Comparison of ENCODE assay signal across 21 cellular contexts in the genomic region with DNA sequence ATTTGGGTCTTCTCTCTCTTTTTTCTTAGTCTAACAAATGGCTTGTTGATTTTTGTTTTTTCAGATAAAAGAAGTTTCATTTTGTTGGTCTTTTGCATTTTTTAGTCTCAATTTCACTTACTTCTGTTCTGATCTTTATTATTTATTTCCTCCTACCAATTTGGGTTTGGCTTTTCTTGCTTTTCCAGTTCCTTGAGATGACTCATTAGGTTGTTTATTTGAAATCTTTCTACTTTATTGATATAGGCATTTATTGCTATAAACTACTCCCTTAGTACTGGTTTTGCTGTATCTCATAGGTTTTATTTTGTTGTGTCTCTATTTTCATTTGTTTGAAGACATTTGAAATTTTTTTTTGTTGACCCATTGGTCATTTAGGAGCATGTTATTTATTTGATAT.
A peak's percentile ranks its signal among the peaks of the same experiment; 100 is the strongest.
DNase-seq lines count a peak whose midpoint lies in the region; ATAC-seq, FAIRE-seq and TF ChIP-seq lines count a peak whose summit lies in the region.
"Had no signal": no experiment of that assay in that cellular context is flagged by ENCODE, and none has a peak within 500 bp of the region (broad histone marks: within the 10 kb centered on the region; RNA-seq: fewer than 3 reads in every experiment).

No MANE protein-coding gene starts in this region.

- H3K27ac Mint-ChIP-seq in naive thymus-derived CD4-positive, alpha-beta T cell: no peak overlapping the region
- H3K27ac Mint-ChIP-seq in stimulated activated effector memory CD8-positive, alpha-beta T cell treated with anti-CD3 and anti-CD28 coated beads, Interleukin-12 subunit alpha, Interleukin-12 subunit beta, amount 100 ng/mL, for 72 hours: no peak overlapping the region
- H3K27ac Mint-ChIP-seq: B cell; CD8-positive, alpha-beta T cell; IgD-negative memory B cell had no signal

- H3K27me3 ChIP-seq in HepG2 (ENCODE audit: control insufficient read depth in 1 of 2, insufficient read depth in 2 of 2, low read length in 2 of 2) (0 out of 5 replicates have a peak, but pooled peaks cover 0 to 4% of the 10 kb centered on the region in 2 experiments), right lobe of liver (no peaks in the 10 kb centered on the region), bronchial epithelial cell (ENCODE audit: control insufficient read depth, insufficient read depth, low read length) (no peaks in the 10 kb centered on the region)
- no peaks in the 10 kb centered on the region for H3K27me3 ChIP-seq in naive thymus-derived CD4-positive, alpha-beta T cell (ENCODE audit: control insufficient read depth in 2 of 2, insufficient read depth in 2 of 2, low read length in 2 of 2)
- H3K27me3 ChIP-seq: BLaER1 treated with 17β-estradiol and CSF1 and Interleukin-3, amounts not matched to agents 10 nM and 100 nM had no signal

- TF ChIP-seq CTCF in HepG2 (CRISPR knock-in tag; IDR thresholded peaks at IDR 0.05): no peak
- no peak for TF ChIP-seq CTCF in right lobe of liver (IDR thresholded peaks at IDR 0.05)
- TF ChIP-seq CTCF in bronchial epithelial cell (IDR thresholded peaks at IDR 0.05; ENCODE audit: insufficient read depth, low read length, severe bottlenecking): no peak

- no peak overlapping the region for H3K9ac ChIP-seq in HepG2 (ENCODE audit: insufficient read depth, low read depth, low read length)
- H3K9ac ChIP-seq: BLaER1 treated with 17β-estradiol and CSF1 and Interleukin-3, amounts not matched to agents 10 nM and 100 nM had no signal

- H3K36me3 Mint-ChIP-seq in naive thymus-derived CD4-positive, alpha-beta T cell: no peaks in the 10 kb centered on the region
- H3K36me3 Mint-ChIP-seq in stimulated activated effector memory CD8-positive, alpha-beta T cell treated with anti-CD3 and anti-CD28 coated beads, Interleukin-12 subunit alpha, Interleukin-12 subunit beta, amount 100 ng/mL, for 72 hours: no peaks in the 10 kb centered on the region
- H3K36me3 Mint-ChIP-seq: CD8-positive, alpha-beta T cell; IgD-negative memory B cell had no signal

- TF ChIP-seq POLR2A in HepG2 (IDR thresholded peaks at IDR 0.05; ENCODE audit: insufficient read depth in 1 of 2, low read depth in 2 of 2, low read length in 2 of 2) (no peak), right lobe of liver (IDR thresholded peaks at IDR 0.05) (no peak)

- H3K4me3 ChIP-seq in HepG2 (replicated peaks in 1 of 3; ENCODE audit: insufficient read depth in 1 of 3, low read depth in 2 of 3, low read length in 3 of 3) (no peak overlapping the region), right lobe of liver (no peak overlapping the region), bronchial epithelial cell (ENCODE audit: low read depth, low read length) (no peak overlapping the region)
- H3K4me3 ChIP-seq in naive thymus-derived CD4-positive, alpha-beta T cell (ENCODE audit: low read length): no peak overlapping the region
- H3K4me3 ChIP-seq: BLaER1 treated with 17β-estradiol and CSF1 and Interleukin-3, amounts not matched to agents 10 nM and 100 nM had no signal

- H3K4me1 ChIP-seq in HepG2 (ENCODE audit: insufficient read depth, low read length): no peaks in the 10 kb centered on the region
- no peaks in the 10 kb centered on the region for H3K4me1 ChIP-seq in right lobe of liver
- no peaks in the 10 kb centered on the region for H3K4me1 ChIP-seq in naive thymus-derived CD4-positive, alpha-beta T cell (ENCODE audit: control insufficient read depth in 2 of 2, insufficient read depth in 2 of 2, low read length in 2 of 2)
- H3K4me1 ChIP-seq: BLaER1 treated with 17β-estradiol and CSF1 and Interleukin-3, amounts not matched to agents 10 nM and 100 nM had no signal

- POLR2A ChIA-PET in HepG2 (lab: Yijun Ruan, JAX): no interaction called here
- POLR2A ChIA-PET in naive thymus-derived CD4-positive, alpha-beta T cell (lab: Charles Lee): no interaction called here

- H3K36me3 ChIP-seq in HepG2 (replicated peaks in 1 of 2; ENCODE audit: control insufficient read depth in 1 of 2, insufficient read depth in 2 of 2, low read length in 2 of 2) (no peaks in the 10 kb centered on the region), right lobe of liver (no peaks in the 10 kb centered on the region), bronchial epithelial cell (ENCODE audit: control insufficient read depth, insufficient read depth, low read length) (no peaks in the 10 kb centered on the region)
- H3K36me3 ChIP-seq in naive thymus-derived CD4-positive, alpha-beta T cell (ENCODE audit: control insufficient read depth in 2 of 3, insufficient read depth in 3 of 3, low read length in 3 of 3): no peaks in the 10 kb centered on the region

- peaks cover 5 to 12% (median 9%) of the 10 kb centered on the region in 5 donors for H3K27me3 Mint-ChIP-seq in naive thymus-derived CD4-positive, alpha-beta T cell

- H3K4me1 Mint-ChIP-seq in naive thymus-derived CD4-positive, alpha-beta T cell: no peaks in the 10 kb centered on the region
- no peaks in the 10 kb centered on the region for H3K4me1 Mint-ChIP-seq in stimulated activated effector memory CD8-positive, alpha-beta T cell treated with anti-CD3 and anti-CD28 coated beads, Interleukin-12 subunit alpha, Interleukin-12 subunit beta, amount 100 ng/mL, for 72 hours
- H3K4me1 Mint-ChIP-seq: B cell, IgD-negative memory B cell had no signal

- H2AFZ ChIP-seq in HepG2 (ENCODE audit: low read length): no peak overlapping the region

- BruUV-seq in HepG2 (replicated peaks; lab: Mats Ljungman, UMichigan): no TSS peak

- DNase-seq in HepG2 (ENCODE audit: low spot score) (no peak), right lobe of liver (no peak), bronchial epithelial cell (ENCODE audit: low read depth) (peak; percentile 28), frontal cortex (ENCODE audit: low spot score in 2 of 2) (no peak), GM19238 (ENCODE audit: insufficient read length, low spot score) (no peak)
- no peak for DNase-seq in naive thymus-derived CD4-positive, alpha-beta T cell
- DNase-seq in stimulated activated effector memory CD8-positive, alpha-beta T cell treated with anti-CD3 and anti-CD28 coated beads, Interleukin-12 subunit alpha, Interleukin-12 subunit beta, amount 100 ng/mL, for 72 hours (ENCODE audit: low spot score in 2 of 2): no peak
- DNase-seq: Calu3; CD8-positive, alpha-beta T cell; GOT3; H7; KBM-7 had no signal

- ATAC-seq in HepG2: no peak
- ATAC-seq in right lobe of liver: no peak
- no peak for ATAC-seq in naive thymus-derived CD4-positive, alpha-beta T cell
- no peak for ATAC-seq in stimulated activated effector memory CD8-positive, alpha-beta T cell treated with anti-CD3 and anti-CD28 coated beads, Interleukin-12 subunit alpha, Interleukin-12 subunit beta, amount 100 ng/mL, for 72 hours
- ATAC-seq: CD8-positive, alpha-beta T cell; HCT116 had no signal

- H3K9me3 ChIP-seq in HepG2 (ENCODE audit: low read length): peaks cover 25% of the 10 kb centered on the region
- H3K9me3 ChIP-seq in right lobe of liver: no peaks in the 10 kb centered on the region
- H3K9me3 ChIP-seq in naive thymus-derived CD4-positive, alpha-beta T cell (ENCODE audit: control insufficient read depth in 2 of 3, low read length in 3 of 3): no peaks in the 10 kb centered on the region

- H3K79me2 ChIP-seq in HepG2 (ENCODE audit: insufficient read depth, low read length): no peaks in the 10 kb centered on the region

- intact Hi-C loops in HepG2 (cut with micrococcal nuclease; ENCODE audit: unreplicated experiment): no loop called here
- intact Hi-C loops in right lobe of liver (cut with DNase I): no loop called here
- intact Hi-C loops in naive thymus-derived CD4-positive, alpha-beta T cell (cut with micrococcal nuclease): no loop called here

- peaks cover 0 to 25% (median 12%) of the 10 kb centered on the region in 11 donors for H3K9me3 Mint-ChIP-seq in naive thymus-derived CD4-positive, alpha-beta T cell
- H3K9me3 Mint-ChIP-seq in stimulated activated effector memory CD8-positive, alpha-beta T cell treated with anti-CD3 and anti-CD28 coated beads, Interleukin-12 subunit alpha, Interleukin-12 subunit beta, amount 100 ng/mL, for 72 hours: peaks cover 11% of the 10 kb centered on the region

- no peak for TF ChIP-seq EP300 in HepG2 (IDR thresholded peaks at IDR 0.05; ENCODE audit: low read depth in 2 of 2, low read length in 2 of 2)
- no peak for TF ChIP-seq EP300 in HepG2 (CRISPR knock-in tag; IDR thresholded peaks at IDR 0.05; ENCODE audit: borderline replicate concordance)

- no peaks in the 10 kb centered on the region for H4K20me1 ChIP-seq in HepG2 (ENCODE audit: insufficient read depth, low read length)
- H4K20me1 ChIP-seq: BLaER1 treated with 17β-estradiol and CSF1 and Interleukin-3, amounts not matched to agents 10 nM and 100 nM had no signal

- FAIRE-seq in HepG2 (lab: Jason Lieb, UNC): peak; percentile 21
- FAIRE-seq in bronchial epithelial cell (lab: Jason Lieb, UNC): no peak
- FAIRE-seq in frontal cortex (lab: Jason Lieb, UNC): peak; percentile 54
- FAIRE-seq: G401.6, GM12891, GM18507, HTR-8/SVneo had no signal

- H3K4me2 ChIP-seq in HepG2 (ENCODE audit: low read depth, low read length): no peak overlapping the region
- H3K4me2 ChIP-seq: BLaER1 treated with 17β-estradiol and CSF1 and Interleukin-3, amounts not matched to agents 10 nM and 100 nM had no signal

- no peak overlapping the region for H3K4me3 Mint-ChIP-seq in naive thymus-derived CD4-positive, alpha-beta T cell
- H3K4me3 Mint-ChIP-seq in stimulated activated effector memory CD8-positive, alpha-beta T cell treated with anti-CD3 and anti-CD28 coated beads, Interleukin-12 subunit alpha, Interleukin-12 subunit beta, amount 100 ng/mL, for 72 hours: no peak overlapping the region
- H3K4me3 Mint-ChIP-seq: B cell; CD8-positive, alpha-beta T cell; IgD-negative memory B cell had no signal

- H3K27ac ChIP-seq in HepG2 (ENCODE audit: extremely low read length, insufficient read depth, low read length): no peak overlapping the region
- H3K27ac ChIP-seq in right lobe of liver: no peak overlapping the region
- H3K27ac ChIP-seq in naive thymus-derived CD4-positive, alpha-beta T cell (ENCODE audit: low read depth, low read length): no peak overlapping the region
- H3K27ac ChIP-seq: BLaER1 treated with 17β-estradiol and CSF1 and Interleukin-3, amounts not matched to agents 10 nM and 100 nM; HL-60 had no signal

- no peak for TF ChIP-seq RAD21 in HepG2 (CRISPR knock-in tag; IDR thresholded peaks at IDR 0.05)

- in situ Hi-C loops in HepG2 (cut with HindIII; ENCODE audit: extremely low pct_ligation_motif_present, low pct_unique_long_range_greater_than_20kb): no loop called here

- CTCF ChIA-PET in HepG2 (lab: Yijun Ruan, JAX; ENCODE audit: low intra/inter-chr PET ratio, low total read pairs): no interaction called here
- CTCF ChIA-PET in naive thymus-derived CD4-positive, alpha-beta T cell (lab: Charles Lee): no interaction called here

TF ChIP-seq in HepG2, 621 proteins besides CTCF, POLR2A, EP300 and RAD21 (continues in another document):
- TF ChIP-seq, protein P1, sequence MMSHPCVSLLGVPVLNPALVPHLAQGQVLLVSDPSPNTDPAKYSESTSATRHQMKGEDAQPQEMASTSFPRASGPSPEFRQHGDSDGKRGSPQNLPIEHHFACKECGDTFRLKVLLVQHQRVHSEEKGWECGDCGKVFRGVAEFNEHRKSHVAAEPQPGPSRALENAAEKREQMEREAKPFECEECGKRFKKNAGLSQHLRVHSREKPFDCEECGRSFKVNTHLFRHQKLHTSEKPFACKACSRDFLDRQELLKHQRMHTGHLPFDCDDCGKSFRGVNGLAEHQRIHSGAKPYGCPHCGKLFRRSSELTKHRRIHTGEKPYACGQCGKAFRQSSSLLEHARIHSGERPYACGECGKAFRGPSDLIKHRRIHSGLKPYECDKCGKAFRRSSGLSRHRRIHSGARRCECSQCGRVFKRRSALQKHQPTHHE (CRISPR knock-in tag; IDR thresholded peaks at IDR 0.05; ENCODE audit: borderline replicate concordance): no peak
